Comparison of ENCODE assay signal across 8 cellular contexts in genomic region chr2:171894612-171894947, GRCh38. TPM values are rescaled to one million over a fixed set of nuclear protein-coding genes. Genes with fewer than 3 reads are reported as not detected.
A peak's percentile ranks its signal among the peaks of the same experiment; 100 is the strongest.
DNase-seq lines count a peak whose midpoint lies in the region; ATAC-seq and TF ChIP-seq lines count a peak whose summit lies in the region.

No MANE protein-coding gene starts in this region.

- peaks cover 5% of the 10 kb centered on the region; the same call in 1 of the 2 replicates for H3F3A ChIP-seq in DOHH2 (ENCODE audit: control insufficient read depth, insufficient read depth)

- no peak overlapping the region for H2AK5ac ChIP-seq in trophoblast cell (ENCODE audit: low read length)

- H3K4me1 ChIP-seq in DOHH2 (ENCODE audit: control insufficient read depth, low read length) (peaks cover 16% of the 10 kb centered on the region), esophagus (ENCODE audit: control insufficient read depth in 2 of 2, insufficient read depth in 2 of 2, low read length in 1 of 2) (peaks cover 0 to 2% of the 10 kb centered on the region in 2 donors), trophoblast cell (ENCODE audit: control insufficient read depth in 1 of 2, insufficient read depth in 2 of 2, low read length in 2 of 2) (peaks cover 0 to 2% of the 10 kb centered on the region in 2 experiments)

- H4K12ac ChIP-seq in trophoblast cell (ENCODE audit: low read depth, low read length) = peak overlapping the region; percentile 12

- no peak overlapping the region for H3K18ac ChIP-seq in trophoblast cell (ENCODE audit: low read length)

- H3K14ac ChIP-seq in trophoblast cell (ENCODE audit: low read length) = peak overlapping the region; percentile 74

- no peak for ATAC-seq in GM19328 (IDR thresholded peaks at IDR 0.05; ENCODE audit: unreplicated experiment)

- 20 to 26% methylated on average over 10 of the region's 10 CpGs for WGBS in esophagus, 2 donors
- WGBS in trophoblast cell (ENCODE audit: extremely low coverage, insufficient coverage, insufficient read length) = no CpG with 5 or more reads among the region's 10 CpGs

- no peak overlapping the region for H2BK120ac ChIP-seq in trophoblast cell (ENCODE audit: insufficient read depth, low read length, poor library complexity)

- H3K4me2 ChIP-seq in DOHH2 (ENCODE audit: low read length) (peak overlapping the region; percentile 78), trophoblast cell (ENCODE audit: low read length) (peak overlapping the region; percentile 95)

- no peak overlapping the region for H3K23ac ChIP-seq in trophoblast cell (ENCODE audit: low read length)

- no peak overlapping the region for H2BK5ac ChIP-seq in trophoblast cell (ENCODE audit: low read depth, low read length, poor library complexity)

- H3K36me3 ChIP-seq in DOHH2 (ENCODE audit: control insufficient read depth, low read length) = peaks cover 23% of the 10 kb centered on the region
- no peaks in the 10 kb centered on the region for H3K36me3 ChIP-seq in esophagus (ENCODE audit: control insufficient read depth in 2 of 2, insufficient read depth in 2 of 2, low read length in 1 of 2)
- no peaks in the 10 kb centered on the region for H3K36me3 ChIP-seq in trophoblast cell (ENCODE audit: control insufficient read depth in 1 of 2, insufficient read depth in 2 of 2, low read length in 2 of 2)

- H3K27me3 ChIP-seq in DOHH2 (ENCODE audit: control insufficient read depth, low read length) (no peaks in the 10 kb centered on the region), esophagus (ENCODE audit: control insufficient read depth in 1 of 2, insufficient read depth in 2 of 2, low read length in 2 of 2) (no peaks in the 10 kb centered on the region), trophoblast cell (ENCODE audit: insufficient read depth, low read length) (no peaks in the 10 kb centered on the region)

- peak overlapping the region; percentile 25; the same call in 1 of the 2 replicates for H3K27ac ChIP-seq in DOHH2 (ENCODE audit: low read depth, low read length)
- peak overlapping the region; percentile 82 to 90 for H3K27ac ChIP-seq in esophagus (ENCODE audit: low read depth in 2 of 2, low read length in 1 of 2)
- no peak overlapping the region for H3K27ac ChIP-seq in trophoblast cell (ENCODE audit: low read depth, low read length)

- H3K79me2 ChIP-seq in DOHH2 (ENCODE audit: control insufficient read depth, low read length) (peaks cover 30% of the 10 kb centered on the region), trophoblast cell (ENCODE audit: control insufficient read depth, insufficient read depth, low read length, poor library complexity) (peaks cover 2% of the 10 kb centered on the region)

- peaks cover 8% of the 10 kb centered on the region for H3K79me1 ChIP-seq in trophoblast cell (ENCODE audit: low read length)

- DNase-seq in RPMI7951 (ENCODE audit: low read depth) (peak; percentile 7), trophoblast cell (no peak), KBM-7 (no peak), NCI-H1105 treated with DMSO at 0.1 percent for 48 hours (lab: John Stamatoyannopoulos, UW) (no peak), kidney tubule cell (ENCODE audit: low spot score) (no peak)

- H2BK12ac ChIP-seq in trophoblast cell (ENCODE audit: low read length) = no peak overlapping the region

- TF ChIP-seq CTCF in DOHH2 (IDR thresholded peaks at IDR 0.05; ENCODE audit: low read depth, low read length, poor library complexity, severe bottlenecking) = no peak

- H4K20me1 ChIP-seq in DOHH2 (ENCODE audit: control insufficient read depth, insufficient read depth, low read depth, low read length) = no peaks in the 10 kb centered on the region

- peak overlapping the region; percentile 63 for H4K91ac ChIP-seq in trophoblast cell (ENCODE audit: low read depth, low read length)

- H3K9me3 ChIP-seq in DOHH2 (ENCODE audit: control insufficient read depth, insufficient read depth, low read length) = peaks cover 4% of the 10 kb centered on the region; the same call in 1 of the 2 replicates
- H3K9me3 ChIP-seq in esophagus (ENCODE audit: control insufficient read depth in 2 of 2, insufficient read depth in 1 of 2, low read depth in 1 of 2, low read length in 1 of 2) = no peaks in the 10 kb centered on the region
- peaks cover 1% of the 10 kb centered on the region for H3K9me3 ChIP-seq in trophoblast cell (ENCODE audit: insufficient read depth, low read depth, low read length)

- in situ Hi-C loops in KBM-7 (cut with MboI; ENCODE audit: low pct_unique_long_range_greater_than_20kb, low sequenced_read_pairs) = no loop called here

- peak overlapping the region; percentile 35 for H3K9ac ChIP-seq in trophoblast cell (ENCODE audit: low read length)

- H3K4me3 ChIP-seq in DOHH2 (ENCODE audit: low read length) (peak overlapping the region; percentile 86), esophagus (ENCODE audit: low read depth in 1 of 2, low read length in 2 of 2) (peak overlapping the region; percentile 77 to 79), trophoblast cell (ENCODE audit: low read depth, low read length) (peak overlapping the region; percentile 75)

- H4K8ac ChIP-seq in trophoblast cell (ENCODE audit: low read depth, low read length) = peak overlapping the region; percentile 76

- H2AFZ ChIP-seq in trophoblast cell (ENCODE audit: insufficient read depth, low read length, poor library complexity) = peak overlapping the region; percentile 91

- no peak overlapping the region for H3K4ac ChIP-seq in trophoblast cell (ENCODE audit: low read depth, low read length)

- no peaks in the 10 kb centered on the region for H3K9me2 ChIP-seq in DOHH2 (replicated peaks; ENCODE audit: control insufficient read depth, low read length)

RNA-seq across cellular contexts. Expression of gene SLC25A12, which starts 0.5 kb away (rescaled TPM):
- 35.7 and 39.9 TPM in 2 replicates for total RNA-seq in RPMI7951 (2014; rRNA removed; shearing (Covaris generic))
- 10 to 100 TPM in 1 of 2 donors, 1 to 10 TPM in 1; 8.9 to 12.8 TPM for polyA plus RNA-seq in esophagus
- polyA plus RNA-seq in trophoblast cell (2013) = 2.3 and 2.6 TPM in 2 replicates

RNA-seq across cellular contexts. Expression of gene HAT1, which starts 27.7 kb away (rescaled TPM):
- 140 and 164 TPM in 2 replicates for total RNA-seq in RPMI7951 (2014; rRNA removed; shearing (Covaris generic))
- polyA plus RNA-seq in esophagus = 10 to 100 TPM in 1 of 2 donors, 1 to 10 TPM in 1; 7.2 to 29.4 TPM
- 56.4 and 61.0 TPM in 2 replicates for polyA plus RNA-seq in trophoblast cell (2013)
